14 cellular contexts compared by ENCODE assay signal in genomic region chr15:98174286-98174685, GRCh38.
DNase-seq lines count a peak whose midpoint lies in the region; ATAC-seq, FAIRE-seq and TF ChIP-seq lines count a peak whose summit lies in the region.
"Had no signal": no experiment of that assay in that cellular context is flagged by ENCODE, and none has a peak within 500 bp of the region (broad histone marks: within the 10 kb centered on the region; RNA-seq: fewer than 3 reads in every experiment).

No MANE protein-coding gene starts in this region.

- intact Hi-C loops in activated CD4-positive, alpha-beta T cell treated with anti-CD3 and anti-CD28 coated beads for 36 hours (cut with DNase I, micrococcal nuclease) = no loop called here

- ATAC-seq in activated CD4-positive, alpha-beta T cell treated with anti-CD3 and anti-CD28 coated beads for 36 hours = no peak
- no peak for ATAC-seq in activated T-cell treated with anti-CD3 and anti-CD28 coated beads, Interleukin-2, amount 50 U/mL, for 4 hours
- ATAC-seq: activated T-helper 17 cell treated with anti-CD3 and anti-CD28 coated beads, Interleukin-2, amount 50 U/mL, for 72 hours had no signal

- FAIRE-seq in small intestine (lab: Jason Lieb, UNC) = no peak
- FAIRE-seq: H54 had no signal

- H3K27me3 ChIP-seq in small intestine (ENCODE audit: control insufficient read depth in 2 of 2, insufficient read depth in 2 of 2, low read length in 2 of 2) = peaks cover 0 to 2% of the 10 kb centered on the region in 2 donors

- H3K27me3 Mint-ChIP-seq in activated CD4-positive, alpha-beta T cell treated with anti-CD3 and anti-CD28 coated beads for 36 hours = peaks cover 8% of the 10 kb centered on the region
- H3K27me3 Mint-ChIP-seq in activated T-cell treated with anti-CD3 and anti-CD28 coated beads, Interleukin-2, amount 50 U/mL, for 4 hours (ENCODE audit: low read depth) = peaks cover 15% of the 10 kb centered on the region

- peak; percentile 19 for DNase-seq in activated CD4-positive, alpha-beta T cell treated with anti-CD3 and anti-CD28 coated beads for 36 hours
- no peak for DNase-seq in activated CD4-positive, alpha-beta T cell treated with anti-CD3 and anti-CD28 coated beads for 4 hours
- DNase-seq in NAMALWA (ENCODE audit: low spot score) = peak; percentile 32
- peak; percentile 4 for DNase-seq in small intestine
- no peak for DNase-seq in activated T-cell treated with anti-CD3 and anti-CD28 coated beads, Interleukin-2, amount 50 U/mL, for 4 hours
- no peak for DNase-seq in inferior parietal cortex (ENCODE audit: extremely low spot score)
- DNase-seq in globus pallidus (ENCODE audit: low spot score) = no peak
- DNase-seq: aorta; GDM1; stimulated activated CD4-positive, alpha-beta T cell treated with anti-CD3 and anti-CD28 coated beads, Interleukin-2, amount 100 ng/mL, for 24 hours; T-helper 2 cell had no signal

- no peak overlapping the region for H3K4me3 ChIP-seq in small intestine (ENCODE audit: low read depth in 1 of 2, low read length in 2 of 2)

- H3K4me1 ChIP-seq in small intestine (ENCODE audit: control insufficient read depth in 2 of 2, insufficient read depth in 1 of 2, low read depth in 1 of 2, low read length in 1 of 2) = no peaks in the 10 kb centered on the region

- H3K4me1 Mint-ChIP-seq in activated CD4-positive, alpha-beta T cell treated with anti-CD3 and anti-CD28 coated beads for 36 hours = peaks cover 7% of the 10 kb centered on the region
- peaks cover 5% of the 10 kb centered on the region for H3K4me1 Mint-ChIP-seq in activated T-cell treated with anti-CD3 and anti-CD28 coated beads, Interleukin-2, amount 50 U/mL, for 4 hours (ENCODE audit: low read depth)
- H3K4me1 Mint-ChIP-seq: activated T-helper 17 cell treated with anti-CD3 and anti-CD28 coated beads, Interleukin-2, amount 50 U/mL, for 72 hours had no signal

- no peaks in the 10 kb centered on the region for H3K36me3 Mint-ChIP-seq in activated CD4-positive, alpha-beta T cell treated with anti-CD3 and anti-CD28 coated beads for 36 hours (ENCODE audit: low read depth)
- H3K36me3 Mint-ChIP-seq in activated T-cell treated with anti-CD3 and anti-CD28 coated beads, Interleukin-2, amount 50 U/mL, for 4 hours (ENCODE audit: insufficient read depth) = no peaks in the 10 kb centered on the region

- whole genome bisulfite sequencing in small intestine, 3 donors = 6 to 30% (median 7%) methylated on average over 3 of the region's 3 CpGs

- no peaks in the 10 kb centered on the region for H3K9me3 Mint-ChIP-seq in activated CD4-positive, alpha-beta T cell treated with anti-CD3 and anti-CD28 coated beads for 36 hours (ENCODE audit: low read depth)
- H3K9me3 Mint-ChIP-seq in activated T-cell treated with anti-CD3 and anti-CD28 coated beads, Interleukin-2, amount 50 U/mL, for 4 hours = no peaks in the 10 kb centered on the region
- H3K9me3 Mint-ChIP-seq: activated T-helper 17 cell treated with anti-CD3 and anti-CD28 coated beads, Interleukin-2, amount 50 U/mL, for 72 hours had no signal

- H3K4me3 Mint-ChIP-seq in activated CD4-positive, alpha-beta T cell treated with anti-CD3 and anti-CD28 coated beads for 36 hours = no peak overlapping the region
- H3K4me3 Mint-ChIP-seq in activated T-cell treated with anti-CD3 and anti-CD28 coated beads, Interleukin-2, amount 50 U/mL, for 4 hours = no peak overlapping the region
- H3K4me3 Mint-ChIP-seq: activated T-helper 17 cell treated with anti-CD3 and anti-CD28 coated beads, Interleukin-2, amount 50 U/mL, for 72 hours had no signal

- CTCF ChIA-PET in activated CD4-positive, alpha-beta T cell treated with anti-CD3 and anti-CD28 coated beads for 36 hours (lab: Charles Lee) = interaction anchor here (0.6 to 0.8 kb wide), 3 partner anchors 10 to 269 kb away, joined by 3 read pairs; no protein-coding TSS in a partner anchor

- TF ChIP-seq CTCF in VCaP (conservative IDR thresholded peaks at IDR 0.05) = peak; percentile 33

- H3K27ac Mint-ChIP-seq in activated CD4-positive, alpha-beta T cell treated with anti-CD3 and anti-CD28 coated beads for 36 hours = no peak overlapping the region
- H3K27ac Mint-ChIP-seq: activated T-helper 17 cell treated with anti-CD3 and anti-CD28 coated beads, Interleukin-2, amount 50 U/mL, for 72 hours had no signal

- H3K9me3 ChIP-seq in small intestine (ENCODE audit: control insufficient read depth, low read depth) = no peaks in the 10 kb centered on the region

- H3K27ac ChIP-seq in VCaP = no peak overlapping the region
- H3K27ac ChIP-seq in small intestine (ENCODE audit: low read depth in 1 of 2, low read length in 1 of 2) = no peak overlapping the region

- H3K36me3 ChIP-seq in small intestine (ENCODE audit: control insufficient read depth in 2 of 2, insufficient read depth in 2 of 2, low read length in 2 of 2) = no peaks in the 10 kb centered on the region

- POLR2A ChIA-PET in activated CD4-positive, alpha-beta T cell treated with anti-CD3 and anti-CD28 coated beads for 36 hours (lab: Charles Lee) = no interaction called here

Comparison
In these comparisons a context has a peak if more than half of its experiments do, and no peak if none do; other contexts are left out.
1. DNase-seq: peak in activated CD4-positive, alpha-beta T cell treated with anti-CD3 and anti-CD28 coated beads for 36 hours (single experiment), NAMALWA (single experiment) and small intestine (single experiment); none in activated CD4-positive, alpha-beta T cell treated with anti-CD3 and anti-CD28 coated beads for 4 hours (0 of 2), activated T-cell treated with anti-CD3 and anti-CD28 coated beads, Interleukin-2, amount 50 U/mL, for 4 hours (single experiment), inferior parietal cortex (single experiment) and globus pallidus (single experiment).